In genomic region chr20:38034108-38034649, GRCh38 we compare ENCODE assay signal across 8 cellular contexts. TPM values are rescaled to one million over a fixed set of nuclear protein-coding genes. Genes with fewer than 3 reads are reported as not detected.
A peak's percentile ranks its signal among the peaks of the same experiment; 100 is the strongest.
DNase-seq lines count a peak whose midpoint lies in the region; ATAC-seq and TF ChIP-seq lines count a peak whose summit lies in the region.

No MANE protein-coding gene starts in this region.

- no peaks in the 10 kb centered on the region for H3K9me3 ChIP-seq in HCT116 (ENCODE audit: control insufficient read depth in 1 of 2, insufficient read depth in 1 of 2, low read depth in 1 of 2, low read length in 2 of 2)

- H2AFZ ChIP-seq in HCT116 (ENCODE audit: low read depth, low read length, poor library complexity, severe bottlenecking): peak overlapping the region; percentile 17

- no TSS peak for BruUV-seq in HCT116 (replicated peaks; lab: Mats Ljungman, UMichigan)

- H3K27me3 ChIP-seq in HCT116 (ENCODE audit: insufficient read depth, low read length): no peaks in the 10 kb centered on the region

- H3K9me3 Mint-ChIP-seq in CD14-positive monocyte: no peaks in the 10 kb centered on the region
- H3K9me3 Mint-ChIP-seq in activated T-helper 17 cell treated with anti-CD3 and anti-CD28 coated beads, Interleukin-2, amount 50 U/mL, for 72 hours: no peaks in the 10 kb centered on the region
- peaks cover 0 to 3% of the 10 kb centered on the region in 2 donors for H3K9me3 Mint-ChIP-seq in stimulated activated naive B cell treated with anti-CD40 and anti-IgM and Interleukin-4, amounts not matched to agents 10 μg/mL and 1 μg/mL and 100 μg/mL, for 72 hours

- CTCF ChIA-PET in HCT116 (lab: Charles Lee): no interaction called here

- H3K4me3 Mint-ChIP-seq in CD14-positive monocyte: peak overlapping the region; percentile 94 to 95
- peak overlapping the region; percentile 92 for H3K4me3 Mint-ChIP-seq in activated T-helper 17 cell treated with anti-CD3 and anti-CD28 coated beads, Interleukin-2, amount 50 U/mL, for 72 hours
- peak overlapping the region; percentile 97 to 100 for H3K4me3 Mint-ChIP-seq in stimulated activated naive B cell treated with anti-CD40 and anti-IgM and Interleukin-4, amounts not matched to agents 10 μg/mL and 1 μg/mL and 100 μg/mL, for 72 hours

- RAD21 ChIA-PET in HCT116 (lab: Charles Lee; ENCODE audit: low non-redundant PET in 1 of 2, low total read pairs in 2 of 2, uncharacterized antibody in 2 of 2, unreplicated experiment in 2 of 2): no interaction called here

- ATAC-seq in HCT116: peak; percentile 41
- ATAC-seq in activated T-helper 17 cell treated with anti-CD3 and anti-CD28 coated beads, Interleukin-2, amount 50 U/mL, for 72 hours (replicated peaks): peak; percentile 10
- peak in 1 of 2 donors; percentile 14 for ATAC-seq in stimulated activated naive B cell treated with anti-CD40 and anti-IgM and Interleukin-4, amounts not matched to agents 10 μg/mL and 1 μg/mL and 100 μg/mL, for 72 hours (replicated peaks)

- intact Hi-C loops in CD14-positive monocyte (cut with micrococcal nuclease) (loop anchor here (5.0 to 10.0 kb wide), 2 partner anchors 401 to 413 kb away; partner anchors contain the start of gene SNHG17 (in 1 of the 2)), HCT116 (cut with micrococcal nuclease) (no loop called here), posterior vena cava (cut with DNase I) (no loop called here)

- no peak for TF ChIP-seq POLR2A in HCT116 (IDR thresholded peaks at IDR 0.05; ENCODE audit: borderline replicate concordance, extremely low read depth, insufficient read depth, insufficient read length)

- peaks cover 12 to 19% of the 10 kb centered on the region in 2 donors for H3K36me3 Mint-ChIP-seq in CD14-positive monocyte
- H3K36me3 Mint-ChIP-seq in activated T-helper 17 cell treated with anti-CD3 and anti-CD28 coated beads, Interleukin-2, amount 50 U/mL, for 72 hours (ENCODE audit: low read depth): peaks cover 52% of the 10 kb centered on the region
- peaks cover 16 to 33% of the 10 kb centered on the region in 2 donors for H3K36me3 Mint-ChIP-seq in stimulated activated naive B cell treated with anti-CD40 and anti-IgM and Interleukin-4, amounts not matched to agents 10 μg/mL and 1 μg/mL and 100 μg/mL, for 72 hours

- no peaks in the 10 kb centered on the region for H3K36me3 ChIP-seq in HCT116 (ENCODE audit: control insufficient read depth in 1 of 2, insufficient read depth in 2 of 2, low read length in 2 of 2)

- TF ChIP-seq CTCF in CD14-positive monocyte (IDR thresholded peaks at IDR 0.05) (no peak), HCT116 (IDR thresholded peaks at IDR 0.05 in 2 of 3, conservative IDR thresholded peaks at IDR 0.05 in 1 of 3; ENCODE audit: borderline replicate concordance in 1 of 3, insufficient read depth in 1 of 3, low read depth in 2 of 3, low read length in 2 of 3) (no peak)

- DNase-seq in CD14-positive monocyte (ENCODE audit: low spot score): no peak
- DNase-seq in HCT116 (ENCODE audit: low read depth, low spot score): no peak
- DNase-seq in stimulated activated naive B cell treated with anti-CD40 and anti-IgM and Interleukin-4, amounts not matched to agents 10 μg/mL and 1 μg/mL and 100 μg/mL, for 72 hours: no peak
- no peak for DNase-seq in posterior vena cava (ENCODE audit: low spot score)
- DNase-seq in NCI-H524 treated with DMSO at 0.1 percent for 48 hours (lab: John Stamatoyannopoulos, UW): no peak
- no peak for DNase-seq in OCI-M2 (lab: John Stamatoyannopoulos, UW; ENCODE audit: unreplicated experiment)

- H3K4me3 ChIP-seq in HCT116 (replicated peaks in 1 of 2; ENCODE audit: low read depth in 1 of 2, low read length in 2 of 2): peak overlapping the region; percentile 93 to 95
- peak overlapping the region; percentile 98 for H3K4me3 ChIP-seq in iPS-11a (ENCODE audit: low read depth, low read length)

- H3K4me1 ChIP-seq in HCT116 (ENCODE audit: control insufficient read depth in 1 of 2, insufficient read depth in 2 of 2, low read length in 2 of 2): peaks cover 12 to 25% of the 10 kb centered on the region in 2 experiments; a peak in 3 of 4 replicates

- H3K27me3 Mint-ChIP-seq in CD14-positive monocyte (ENCODE audit: low read depth in 3 of 3): peaks cover 0 to 1% (median 0%) of the 10 kb centered on the region in 3 donors
- no peaks in the 10 kb centered on the region for H3K27me3 Mint-ChIP-seq in activated T-helper 17 cell treated with anti-CD3 and anti-CD28 coated beads, Interleukin-2, amount 50 U/mL, for 72 hours
- H3K27me3 Mint-ChIP-seq in stimulated activated naive B cell treated with anti-CD40 and anti-IgM and Interleukin-4, amounts not matched to agents 10 μg/mL and 1 μg/mL and 100 μg/mL, for 72 hours: no peaks in the 10 kb centered on the region

- H3K4me1 Mint-ChIP-seq in CD14-positive monocyte: peaks cover 50% of the 10 kb centered on the region
- H3K4me1 Mint-ChIP-seq in activated T-helper 17 cell treated with anti-CD3 and anti-CD28 coated beads, Interleukin-2, amount 50 U/mL, for 72 hours: peaks cover 33% of the 10 kb centered on the region
- peaks cover 34 to 56% of the 10 kb centered on the region in 2 donors for H3K4me1 Mint-ChIP-seq in stimulated activated naive B cell treated with anti-CD40 and anti-IgM and Interleukin-4, amounts not matched to agents 10 μg/mL and 1 μg/mL and 100 μg/mL, for 72 hours

- no peaks in the 10 kb centered on the region for H4K20me1 ChIP-seq in HCT116 (ENCODE audit: insufficient read depth)

- H3K9me2 ChIP-seq in HCT116 (ENCODE audit: insufficient read depth): no peaks in the 10 kb centered on the region

- peak overlapping the region; percentile 95 to 100 (median 100) for H3K27ac Mint-ChIP-seq in CD14-positive monocyte
- peak overlapping the region; percentile 95 for H3K27ac Mint-ChIP-seq in activated T-helper 17 cell treated with anti-CD3 and anti-CD28 coated beads, Interleukin-2, amount 50 U/mL, for 72 hours
- peak overlapping the region; percentile 100 for H3K27ac Mint-ChIP-seq in stimulated activated naive B cell treated with anti-CD40 and anti-IgM and Interleukin-4, amounts not matched to agents 10 μg/mL and 1 μg/mL and 100 μg/mL, for 72 hours

- peak overlapping the region; percentile 96 for H3K4me2 ChIP-seq in HCT116 (ENCODE audit: low read length)

- H3K27ac ChIP-seq in HCT116 (ENCODE audit: low read depth, low read length): peak overlapping the region; percentile 86

- H3K9ac ChIP-seq in HCT116 (ENCODE audit: low read length): peak overlapping the region; percentile 95

- TF ChIP-seq RAD21 in HCT116 (IDR thresholded peaks at IDR 0.05; ENCODE audit: low read depth): no peak

- peaks cover 95% of the 10 kb centered on the region for H3K79me2 ChIP-seq in HCT116 (ENCODE audit: insufficient read depth, low read length)

- POLR2A ChIA-PET in HCT116 (lab: Charles Lee): no interaction called here

TF ChIP-seq in HCT116, 20 proteins besides CTCF, POLR2A, EP300 and RAD21:
- TF ChIP-seq ZFX (IDR thresholded peaks at IDR 0.05) (peak; percentile 56), ATF3 (IDR thresholded peaks at IDR 0.05) (no peak)

RNA-seq across cellular contexts. Expression of gene RPRD1B, which starts 0.6 kb away (rescaled TPM):
- polyA plus RNA-seq in CD14-positive monocyte: 1 to 10 TPM; 3.6 to 4.7 TPM
- 30.7 TPM for total RNA-seq in HCT116 (2021; ENCODE audit: unreplicated experiment)
- 10.2 and 14.2 TPM in 2 replicates for polyA plus RNA-seq in HCT116 (2012)
- 10 to 100 TPM; 37.9 to 46.0 TPM for total RNA-seq in activated T-helper 17 cell treated with anti-CD3 and anti-CD28 coated beads, Interleukin-2, amount 50 U/mL, for 72 hours
- total RNA-seq in posterior vena cava: 10 to 100 TPM; 24.7 to 25.8 TPM

RNA-seq across cellular contexts. Expression of gene TTI1, which starts 0.9 kb away (rescaled TPM):
- polyA plus RNA-seq in CD14-positive monocyte: 1 to 10 TPM; 6.4 to 8.8 TPM
- 26.9 TPM for total RNA-seq in HCT116 (2021; ENCODE audit: unreplicated experiment)
- polyA plus RNA-seq in HCT116 (2012): 14.5 and 16.3 TPM in 2 replicates
- 10 to 100 TPM; 33.0 to 40.5 TPM for total RNA-seq in activated T-helper 17 cell treated with anti-CD3 and anti-CD28 coated beads, Interleukin-2, amount 50 U/mL, for 72 hours
- 10 to 100 TPM; 10.4 to 12.7 TPM for total RNA-seq in posterior vena cava

Comparison
In these comparisons a context has a peak if more than half of its experiments do, and no peak if none do; other contexts are left out.
1. intact Hi-C loops: an anchor here in CD14-positive monocyte (5.0 to 10.0 kb wide); none called in HCT116 and posterior vena cava.